17 cellular contexts compared by ENCODE assay signal in the genomic region with DNA sequence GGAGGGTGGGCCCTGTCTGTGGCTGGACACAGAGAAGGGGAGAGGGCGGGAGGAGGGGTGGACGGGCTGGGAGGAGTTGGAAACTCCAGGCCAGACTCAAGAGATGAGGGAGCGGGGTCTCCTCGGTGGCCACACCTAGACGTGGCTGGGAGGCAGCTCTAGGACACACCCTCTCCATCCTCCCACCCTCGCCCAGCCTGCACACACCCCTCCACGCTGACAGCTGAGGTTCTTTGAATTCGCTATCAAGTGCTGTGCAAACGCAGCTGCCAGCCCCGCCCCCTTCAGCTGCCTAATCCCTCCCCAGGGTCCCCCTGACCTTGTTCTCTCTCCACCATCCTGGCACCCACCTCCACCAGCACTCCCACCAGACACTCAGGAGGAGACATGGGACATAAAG. TPM values are rescaled to one million over a fixed set of nuclear protein-coding genes. Genes with fewer than 3 reads are reported as not detected.
DNase-seq lines count a peak whose midpoint lies in the region; ATAC-seq and TF ChIP-seq lines count a peak whose summit lies in the region.
"Had no signal": no experiment of that assay in that cellular context is flagged by ENCODE, and none has a peak within 500 bp of the region (broad histone marks: within the 10 kb centered on the region; RNA-seq: fewer than 3 reads in every experiment).

No MANE protein-coding gene starts in this region.

- H4K20me1 ChIP-seq in osteoblast (ENCODE audit: insufficient read depth, low read length), result no peaks in the 10 kb centered on the region

- H3K36me3 ChIP-seq in H7 (replicated peaks; ENCODE audit: control insufficient read depth, insufficient read depth, low read length) (no peaks in the 10 kb centered on the region), osteoblast (ENCODE audit: insufficient read depth, low read length) (no peaks in the 10 kb centered on the region), colonic mucosa (no peaks in the 10 kb centered on the region)
- H3K36me3 ChIP-seq in CD8-positive, alpha-beta T cell (ENCODE audit: insufficient read depth, low read length), result no peaks in the 10 kb centered on the region
- H3K36me3 ChIP-seq: left ventricle myocardium inferior, tibial nerve had no signal

- H3K27ac ChIP-seq in osteoblast (ENCODE audit: low read depth, low read length), result no peak overlapping the region
- H3K27ac ChIP-seq in CD8-positive, alpha-beta T cell (ENCODE audit: low read depth, low read length), result no peak overlapping the region
- no peak overlapping the region for H3K27ac ChIP-seq in colonic mucosa
- H3K27ac ChIP-seq: C4-2B, left ventricle myocardium inferior, tibial nerve had no signal

- no peaks in the 10 kb centered on the region for H3K27me3 Mint-ChIP-seq in CD8-positive, alpha-beta T cell (ENCODE audit: low read depth)

- no peak for ATAC-seq in CD8-positive, alpha-beta T cell

- H3K36me3 Mint-ChIP-seq in CD8-positive, alpha-beta T cell, result no peaks in the 10 kb centered on the region
- H3K36me3 Mint-ChIP-seq: naive B cell had no signal

- no peaks in the 10 kb centered on the region for H3K9me3 Mint-ChIP-seq in CD8-positive, alpha-beta T cell
- H3K9me3 Mint-ChIP-seq: activated T-helper 1 cell treated with anti-CD3 and anti-CD28 coated beads, Interleukin-12 subunit alpha, Interleukin-12 subunit beta, Interleukin-2, Interleukin-4 antibody, amounts not matched to agents 30 ng/mL and 10 ng/mL and 1 ng/mL, durations not matched to agents 14 hours and 24 hours and 36 hours; H9; naive B cell had no signal

- H3K4me2 ChIP-seq in osteoblast (ENCODE audit: insufficient read depth, low read length), result no peak overlapping the region

- POLR2A ChIA-PET in CD8-positive, alpha-beta T cell (lab: Charles Lee), result no interaction called here

- DNase-seq in H7, result peak; percentile 77
- peak; percentile 68 to 73 for DNase-seq in NCI-H2081 (lab: John Stamatoyannopoulos, UW)
- peak; percentile 92 for DNase-seq in NCI-H82 (lab: John Stamatoyannopoulos, UW)
- DNase-seq in osteoblast (ENCODE audit: insufficient read length, low spot score, missing footprints), result peak; percentile 70
- no peak for DNase-seq in CD8-positive, alpha-beta T cell
- no peak for DNase-seq in colonic mucosa
- no peak for DNase-seq in stimulated activated naive CD4-positive, alpha-beta T cell (lab: John Stamatoyannopoulos, UW)
- DNase-seq: H9; hippocampal formation; KG1; left ventricle myocardium inferior; naive B cell; stimulated activated CD4-positive, alpha-beta T cell treated with anti-CD3 and anti-CD28 coated beads, Interleukin-1b, Interleukin-23, amount 100 ng/mL, for 48 hours had no signal

- H3K4me3 Mint-ChIP-seq in CD8-positive, alpha-beta T cell, result no peak overlapping the region
- H3K4me3 Mint-ChIP-seq: activated T-helper 1 cell treated with anti-CD3 and anti-CD28 coated beads, Interleukin-12 subunit alpha, Interleukin-12 subunit beta, Interleukin-2, Interleukin-4 antibody, amounts not matched to agents 30 ng/mL and 10 ng/mL and 1 ng/mL, durations not matched to agents 14 hours and 24 hours and 36 hours; H9; naive B cell had no signal

- CTCF ChIA-PET in CD8-positive, alpha-beta T cell (lab: Charles Lee), result no interaction called here

- no peak overlapping the region for H3K4me3 ChIP-seq in H7 (ENCODE audit: insufficient read depth, low read depth, low read length)
- no peak overlapping the region for H3K4me3 ChIP-seq in osteoblast (ENCODE audit: insufficient read depth, low read length)
- H3K4me3 ChIP-seq in CD8-positive, alpha-beta T cell (ENCODE audit: low read depth, low read length), result no peak overlapping the region
- no peak overlapping the region for H3K4me3 ChIP-seq in colonic mucosa
- H3K4me3 ChIP-seq: left ventricle myocardium inferior, tibial nerve had no signal

- intact Hi-C loops in CD8-positive, alpha-beta T cell (cut with DNase I, micrococcal nuclease), result no loop called here
- intact Hi-C loops in colonic mucosa (cut with DNase I), result no loop called here

- no peaks in the 10 kb centered on the region for H3K4me1 Mint-ChIP-seq in CD8-positive, alpha-beta T cell (ENCODE audit: low read depth)
- H3K4me1 Mint-ChIP-seq: naive B cell had no signal

- TF ChIP-seq CTCF in osteoblast (IDR thresholded peaks at IDR 0.05; ENCODE audit: extremely low read depth, low read depth, low read length) (no peak), colonic mucosa (IDR thresholded peaks at IDR 0.05) (no peak)
- TF ChIP-seq CTCF in CD8-positive, alpha-beta T cell (IDR thresholded peaks at IDR 0.05), result no peak

- H3K9ac ChIP-seq in colonic mucosa (ENCODE audit: low read depth in 2 of 2, low read length in 2 of 2), result no peak overlapping the region

- H3K9me3 ChIP-seq in osteoblast (ENCODE audit: low read depth, low read length), result no peaks in the 10 kb centered on the region
- H3K9me3 ChIP-seq in CD8-positive, alpha-beta T cell (ENCODE audit: low read length), result no peaks in the 10 kb centered on the region
- H3K9me3 ChIP-seq in colonic mucosa, result no peaks in the 10 kb centered on the region
- H3K9me3 ChIP-seq: left ventricle myocardium inferior, tibial nerve had no signal

- no peak overlapping the region for H2AFZ ChIP-seq in osteoblast (ENCODE audit: low read length)

- no peaks in the 10 kb centered on the region for H3K79me2 ChIP-seq in osteoblast (ENCODE audit: insufficient read depth, low read length)

- H3K4me1 ChIP-seq in osteoblast (ENCODE audit: insufficient read depth, low read length) (no peaks in the 10 kb centered on the region), colonic mucosa (no peaks in the 10 kb centered on the region)
- no peaks in the 10 kb centered on the region for H3K4me1 ChIP-seq in CD8-positive, alpha-beta T cell (ENCODE audit: insufficient read depth, low read length)
- H3K4me1 ChIP-seq: left ventricle myocardium inferior, tibial nerve had no signal

- H3K27ac Mint-ChIP-seq in CD8-positive, alpha-beta T cell, result no peak overlapping the region
- H3K27ac Mint-ChIP-seq: activated T-helper 1 cell treated with anti-CD3 and anti-CD28 coated beads, Interleukin-12 subunit alpha, Interleukin-12 subunit beta, Interleukin-2, Interleukin-4 antibody, amounts not matched to agents 30 ng/mL and 10 ng/mL and 1 ng/mL, durations not matched to agents 14 hours and 24 hours and 36 hours; H9 had no signal

- H3K27me3 ChIP-seq in H7 (ENCODE audit: control insufficient read depth, insufficient read depth, low read length) (no peaks in the 10 kb centered on the region), osteoblast (ENCODE audit: insufficient read depth, low read length) (no peaks in the 10 kb centered on the region), colonic mucosa (no peaks in the 10 kb centered on the region)
- no peaks in the 10 kb centered on the region for H3K27me3 ChIP-seq in CD8-positive, alpha-beta T cell (ENCODE audit: insufficient read depth, low read length)
- H3K27me3 ChIP-seq: tibial nerve had no signal

RNA-seq across cellular contexts. Expression of a gene that starts 48.7 kb away (rescaled TPM):
- 0.59 and 0.87 TPM in 2 replicates for total RNA-seq in H7 (2014; rRNA removed; shearing (Covaris generic))
- total RNA-seq in osteoblast, result under 0.01 TPM in 2 replicates
- under 1 TPM; 0.08 TPM for total RNA-seq in CD8-positive, alpha-beta T cell
- total RNA-seq in colonic mucosa, result under 1 TPM; 0.05 to 0.19 TPM
- total RNA-seq: fibroblast of lung, left ventricle myocardium inferior had no signal

Comparison
In these comparisons a context has a peak if more than half of its experiments do, and no peak if none do; other contexts are left out.
1. DNase-seq: peak in H7 (single experiment), NCI-H2081 (2 of 2), NCI-H82 (single experiment) and osteoblast (single experiment); none in CD8-positive, alpha-beta T cell (0 of 7), colonic mucosa (single experiment) and stimulated activated naive CD4-positive, alpha-beta T cell (0 of 6).